Comparison of ENCODE assay signal across 8 cellular contexts in the genomic region with DNA sequence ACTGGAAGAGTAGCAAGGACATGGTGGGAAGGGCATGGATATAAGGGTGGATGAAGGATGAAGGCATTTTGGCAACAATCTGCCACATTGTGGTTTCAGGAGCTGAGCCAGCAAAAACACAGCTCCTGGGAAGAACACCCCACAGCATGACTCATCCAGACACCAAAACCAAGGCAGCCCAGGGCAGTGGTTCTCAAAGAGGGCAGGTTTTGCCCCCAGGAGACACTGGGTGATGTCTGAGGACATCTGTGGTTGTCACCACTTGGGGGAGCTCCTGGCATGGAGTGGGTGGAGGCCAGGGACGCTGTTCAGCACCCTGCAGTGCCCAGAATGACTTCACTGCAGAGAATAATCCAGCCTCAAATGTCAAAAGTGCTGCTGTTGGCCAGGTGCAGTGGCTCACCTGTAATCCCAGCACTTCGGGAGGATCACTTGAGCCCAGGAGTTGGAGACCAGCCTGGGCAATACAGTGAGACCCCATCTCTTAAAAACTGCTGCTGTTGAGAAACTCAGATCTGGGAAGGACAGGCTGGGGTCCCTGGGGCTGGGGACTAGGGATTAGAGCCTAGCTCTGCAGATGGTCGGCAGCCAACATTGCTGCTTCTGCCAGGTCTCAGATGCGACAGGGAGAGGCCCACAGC. TPM values are rescaled to one million over a fixed set of nuclear protein-coding genes. Genes with fewer than 3 reads are reported as not detected.
A peak's percentile ranks its signal among the peaks of the same experiment; 100 is the strongest.
DNase-seq lines count a peak whose midpoint lies in the region; ATAC-seq and TF ChIP-seq lines count a peak whose summit lies in the region.

No MANE protein-coding gene starts in this region.

- peak; percentile 35 for DNase-seq in A673 (ENCODE audit: low spot score)
- peak; percentile 32 for DNase-seq in GM04504 (ENCODE audit: low read depth)
- no peak for DNase-seq in Panc1 (ENCODE audit: low read depth, low spot score)
- DNase-seq in brain pericyte (ENCODE audit: low read depth, low spot score), result peak; percentile 66
- peak; percentile 19 for DNase-seq in non-pigmented ciliary epithelial cell (ENCODE audit: low read depth)
- no peak for DNase-seq in NCI-H446 treated with DMSO at 0.1 percent for 48 hours (lab: John Stamatoyannopoulos, UW)
- no peak for DNase-seq in putamen (ENCODE audit: low spot score)

- intact Hi-C loops in A673 (cut with micrococcal nuclease; ENCODE audit: unreplicated experiment), result no loop called here
- intact Hi-C loops in Panc1 (cut with micrococcal nuclease; ENCODE audit: unreplicated experiment), result no loop called here

- H3K27me3 ChIP-seq in A673 (replicated peaks; ENCODE audit: insufficient read depth, low read depth, low read length, poor library complexity) (no peaks in the 10 kb centered on the region), Panc1 (ENCODE audit: control insufficient read depth, insufficient read depth, low read length) (no peaks in the 10 kb centered on the region)

- ATAC-seq in Panc1 (peak; percentile 33; the same call in 1 of the 2 replicates), HG02852 (IDR thresholded peaks at IDR 0.05; ENCODE audit: unreplicated experiment) (no peak)

- H3K9me3 ChIP-seq in A673 (ENCODE audit: low read depth, low read length, poor library complexity, severe bottlenecking) (peaks cover 10% of the 10 kb centered on the region), Panc1 (ENCODE audit: control insufficient read depth, insufficient read depth, low read depth, low read length) (peaks cover 4% of the 10 kb centered on the region; the same call in 1 of the 2 replicates)

- in situ Hi-C loops in Panc1 (cut with HindIII; ENCODE audit: low pct_unique_long_range_greater_than_20kb, low sequenced_read_pairs), result no loop called here

- CTCF ChIA-PET in A673 (lab: Charles Lee) (interaction anchor here (0.5 kb wide), 1 partner anchor 287 kb away, joined by 4 read pairs; no protein-coding TSS in a partner anchor), Panc1 (lab: Charles Lee) (interaction anchor here (0.6 kb wide), 1 partner anchor 1216 kb away, joined by 6 read pairs; no protein-coding TSS in a partner anchor)

- no peaks in the 10 kb centered on the region for H3K36me3 ChIP-seq in A673 (ENCODE audit: insufficient read depth, low read length, poor library complexity, severe bottlenecking)
- H3K36me3 ChIP-seq in Panc1 (ENCODE audit: control insufficient read depth, insufficient read depth, low read length), result no peaks in the 10 kb centered on the region

- H3K4me1 ChIP-seq in A673 (ENCODE audit: insufficient read depth, low read length, poor library complexity, severe bottlenecking), result no peaks in the 10 kb centered on the region
- H3K4me1 ChIP-seq in Panc1 (ENCODE audit: control insufficient read depth, insufficient read depth, low read length), result no peaks in the 10 kb centered on the region

- TF ChIP-seq CTCF in A673 (conservative IDR thresholded peaks at IDR 0.05; ENCODE audit: low read depth, low read length) (peak; percentile 37; the same call in 1 of the 2 replicates), Panc1 (IDR thresholded peaks at IDR 0.05) (no peak)

- H3K27ac ChIP-seq in A673 (ENCODE audit: low read depth, low read length, poor library complexity, severe bottlenecking), result no peak overlapping the region
- H3K27ac ChIP-seq in Panc1 (ENCODE audit: low read length), result no peak overlapping the region

- H3K4me3 ChIP-seq in A673 (ENCODE audit: low read depth, low read length, poor library complexity, severe bottlenecking) (no peak overlapping the region), Panc1 (ENCODE audit: low read depth in 2 of 2, low read length in 2 of 2) (no peak overlapping the region)

- no TSS peak for BruUV-seq in A673 (replicated peaks; lab: Mats Ljungman, UMichigan)
- BruUV-seq in Panc1 (replicated peaks; lab: Mats Ljungman, UMichigan), result no TSS peak

- POLR2A ChIA-PET in A673 (lab: Charles Lee; ENCODE audit: low non-redundant PET) (no interaction called here), Panc1 (lab: Charles Lee) (no interaction called here)

RNA-seq across cellular contexts. Expression of a gene that starts 16.1 kb away (rescaled TPM):
- total RNA-seq in A673 (2021), result 1.7 and 2.0 TPM in 2 replicates
- 0.74 TPM for total RNA-seq in Panc1 (2021; ENCODE audit: unreplicated experiment)
- polyA plus RNA-seq in Panc1 (2012; ENCODE audit: insufficient read length), result 0.97 TPM

RNA-seq across cellular contexts. Expression of a gene that starts 27.8 kb away (rescaled TPM):
- total RNA-seq in A673 (2021) (0.76 and 0.95 TPM in 2 replicates), Panc1 (2021; ENCODE audit: unreplicated experiment) (0.15 TPM)
- 0.11 TPM for polyA plus RNA-seq in Panc1 (2012; ENCODE audit: insufficient read length)

Comparison
In these comparisons a context has a peak if more than half of its experiments do, and no peak if none do; other contexts are left out.
1. DNase-seq: peak in A673 (single experiment), GM04504 (single experiment), brain pericyte (single experiment) and non-pigmented ciliary epithelial cell (single experiment); none in Panc1 (single experiment), NCI-H446 treated with DMSO at 0.1 percent for 48 hours (single experiment) and putamen (single experiment).